In genomic region chr2:84388133-84388532, GRCh38 we compare ENCODE assay signal across 20 cellular contexts.
A peak's percentile ranks its signal among the peaks of the same experiment; 100 is the strongest.
DNase-seq lines count a peak whose midpoint lies in the region; ATAC-seq, FAIRE-seq and TF ChIP-seq lines count a peak whose summit lies in the region.
"Had no signal": no experiment of that assay in that cellular context is flagged by ENCODE, and none has a peak within 500 bp of the region (broad histone marks: within the 10 kb centered on the region; RNA-seq: fewer than 3 reads in every experiment).

No MANE protein-coding gene starts in this region.

- H2AFZ ChIP-seq in astrocyte (ENCODE audit: low read depth, low read length) (no peak overlapping the region), Karpas-422 (ENCODE audit: low read length) (no peak overlapping the region)
- H2AFZ ChIP-seq: PC-9 had no signal

- no peak for FAIRE-seq in astrocyte (lab: Jason Lieb, UNC)
- FAIRE-seq: K562 had no signal

- ATAC-seq in HG02759 (IDR thresholded peaks at IDR 0.05; ENCODE audit: unreplicated experiment) = no peak
- ATAC-seq in GM18909 (IDR thresholded peaks at IDR 0.05; ENCODE audit: poor library complexity, unreplicated experiment) = no peak
- ATAC-seq: K562, Right ventricle myocardium inferior had no signal

- H3K27me3 ChIP-seq in astrocyte (ENCODE audit: insufficient read depth, low read length) (no peaks in the 10 kb centered on the region), stomach (no peaks in the 10 kb centered on the region), Karpas-422 (ENCODE audit: low read length) (no peaks in the 10 kb centered on the region)
- H3K27me3 ChIP-seq: MG63 had no signal

- H3K9me3 ChIP-seq in astrocyte (ENCODE audit: insufficient read depth, low read depth, low read length) (no peaks in the 10 kb centered on the region), stomach (no peaks in the 10 kb centered on the region), Karpas-422 (ENCODE audit: low read length) (no peaks in the 10 kb centered on the region)
- H3K9me3 ChIP-seq: HAP-1, MG63 had no signal

- H3K4me1 Mint-ChIP-seq in astrocyte (ENCODE audit: low read depth, unreplicated experiment) = peaks cover 13% of the 10 kb centered on the region
- H3K4me1 Mint-ChIP-seq: CD4-positive, CD25-positive, alpha-beta regulatory T cell had no signal

- H3K4me2 ChIP-seq in astrocyte (ENCODE audit: low read length) (no peak overlapping the region), Karpas-422 (ENCODE audit: low read depth, low read length, poor library complexity, severe bottlenecking) (no peak overlapping the region)
- H3K4me2 ChIP-seq: PC-9 had no signal

- intact Hi-C loops in stomach (cut with DNase I; ENCODE audit: low total_unique reads) = no loop called here

- H3K79me2 ChIP-seq in astrocyte (ENCODE audit: insufficient read depth, low read length) (no peaks in the 10 kb centered on the region), Karpas-422 (ENCODE audit: low read length) (no peaks in the 10 kb centered on the region)

- DNase-seq in AG20443 (ENCODE audit: low spot score) (peak; percentile 42), HS-27A (ENCODE audit: low read depth) (peak; percentile 31), astrocyte (ENCODE audit: low read depth) (peak; percentile 28), kidney glomerular epithelial cell (lab: John Stamatoyannopoulos, UW) (peak; percentile 17), stomach (no peak), Karpas-422 (no peak)
- DNase-seq: CD4-positive, CD25-positive, alpha-beta regulatory T cell; DMS79 treated with DMSO at 0.1 percent for 48 hours; MG63; NCI-H1105; NCI-H1694 treated with DMSO at 0.1 percent for 48 hours; NCI-H446 treated with DMSO at 0.1 percent for 48 hours; NCI-H748 treated with DMSO at 0.1 percent for 48 hours; PC-9 had no signal

- H3K9me3 Mint-ChIP-seq in astrocyte (ENCODE audit: unreplicated experiment) = no peaks in the 10 kb centered on the region

- H3K27ac ChIP-seq in astrocyte (ENCODE audit: low read depth, low read length) (no peak overlapping the region), stomach (no peak overlapping the region), Karpas-422 (ENCODE audit: low read length) (no peak overlapping the region)
- H3K27ac ChIP-seq: PC-9, SK-N-MC had no signal

- TF ChIP-seq EP300 in stomach (IDR thresholded peaks at IDR 0.05) = no peak

- H3K36me3 ChIP-seq in astrocyte (ENCODE audit: insufficient read depth, low read length) = no peaks in the 10 kb centered on the region
- H3K36me3 ChIP-seq in stomach = no peaks in the 10 kb centered on the region
- no peaks in the 10 kb centered on the region for H3K36me3 ChIP-seq in Karpas-422 (ENCODE audit: insufficient read depth, low read length)
- H3K36me3 ChIP-seq: HAP-1, MG63 had no signal

- H3K4me3 Mint-ChIP-seq in astrocyte (ENCODE audit: unreplicated experiment) = no peak overlapping the region
- H3K4me3 Mint-ChIP-seq: CD4-positive, CD25-positive, alpha-beta regulatory T cell had no signal

- H4K20me1 ChIP-seq in astrocyte (ENCODE audit: insufficient read depth, low read length) = no peaks in the 10 kb centered on the region
- no peaks in the 10 kb centered on the region for H4K20me1 ChIP-seq in Karpas-422 (ENCODE audit: insufficient read depth, low read depth, low read length)

- H3K4me1 ChIP-seq in astrocyte (ENCODE audit: insufficient read depth, low read length) (no peaks in the 10 kb centered on the region), stomach (no peaks in the 10 kb centered on the region), Karpas-422 (ENCODE audit: low read length) (no peaks in the 10 kb centered on the region)

- no peaks in the 10 kb centered on the region for H3K9me2 ChIP-seq in Karpas-422 (replicated peaks; ENCODE audit: insufficient read depth, low read length)

- TF ChIP-seq CTCF in astrocyte (IDR thresholded peaks at IDR 0.05; ENCODE audit: insufficient read depth, low read depth, low read length) (no peak), stomach (IDR thresholded peaks at IDR 0.05) (no peak)

- no peak for TF ChIP-seq POLR2A in stomach (IDR thresholded peaks at IDR 0.05)

- 47 to 67% (median 59%) methylated on average over 1 of the region's 1 CpG for WGBS in stomach, 5 donors

- H3K36me3 Mint-ChIP-seq in astrocyte (ENCODE audit: low read depth, unreplicated experiment) = no peaks in the 10 kb centered on the region

- H3K27me3 Mint-ChIP-seq in astrocyte (ENCODE audit: low read depth, unreplicated experiment) = no peaks in the 10 kb centered on the region

- H3K9ac ChIP-seq in astrocyte (ENCODE audit: low read length) (no peak overlapping the region), Karpas-422 (ENCODE audit: low read length) (no peak overlapping the region)

- H3K4me3 ChIP-seq in astrocyte (ENCODE audit: insufficient read depth, low read depth, low read length) (no peak overlapping the region), stomach (no peak overlapping the region), Karpas-422 (ENCODE audit: low read length) (no peak overlapping the region)
- H3K4me3 ChIP-seq: HAP-1, K562, MG63, PC-9, SK-N-MC had no signal

- peak overlapping the region; percentile 44 for H3K27ac Mint-ChIP-seq in astrocyte (ENCODE audit: unreplicated experiment)
- H3K27ac Mint-ChIP-seq: CD4-positive, CD25-positive, alpha-beta regulatory T cell had no signal

Comparison
In these comparisons a context has a peak if more than half of its experiments do, and no peak if none do; other contexts are left out.
1. DNase-seq: peak in AG20443 (single experiment), HS-27A (single experiment), astrocyte (single experiment) and kidney glomerular epithelial cell (single experiment); none in stomach (single experiment) and Karpas-422 (single experiment).